In the genomic region with DNA sequence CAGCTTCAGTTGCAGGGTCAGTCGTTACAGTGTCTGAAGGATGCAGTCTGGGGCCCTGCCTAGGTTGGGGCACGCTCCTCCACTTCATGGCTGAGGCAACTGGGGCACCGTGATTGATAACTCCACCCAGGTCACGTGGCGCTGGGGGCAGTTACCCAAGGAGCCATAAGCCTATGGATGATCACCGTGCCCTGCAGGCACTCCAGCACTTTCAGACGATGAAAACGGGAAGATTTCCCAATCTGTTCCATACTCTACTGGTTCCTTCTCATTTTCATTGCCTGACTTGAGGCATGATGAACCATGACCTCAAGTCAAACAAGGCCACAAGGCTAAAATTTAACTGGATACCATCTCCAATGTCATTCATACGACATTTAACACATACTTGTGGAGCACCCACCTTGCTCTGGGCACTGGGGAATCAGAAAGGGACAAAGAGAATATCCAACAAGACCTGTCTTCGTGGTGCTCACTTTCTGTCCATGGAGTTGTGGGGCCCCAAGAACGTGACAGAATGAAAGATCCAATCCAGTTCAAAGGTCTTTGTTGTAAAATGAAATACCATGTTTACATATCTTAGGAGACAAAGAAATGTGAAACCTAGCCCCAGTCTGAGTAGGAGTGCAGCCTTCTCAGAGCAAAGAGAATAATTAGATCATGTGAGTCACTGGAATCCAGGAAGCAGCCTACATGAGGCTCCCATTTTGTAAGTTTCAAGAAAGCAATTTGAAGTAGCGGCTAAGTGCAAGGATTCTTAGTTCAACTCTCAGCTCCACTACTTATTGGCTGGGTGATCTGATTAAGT, we compare ENCODE assay signal across 1 cellular context.
A peak's percentile ranks its signal among the peaks of the same experiment; 100 is the strongest.
TF ChIP-seq lines count a peak whose summit lies in the region.

No MANE protein-coding gene starts in this region.

TF ChIP-seq in K562, 482 proteins besides CTCF, POLR2A, EP300 and RAD21 (continued from another document and continues in another):
- TF ChIP-seq, protein P1, sequence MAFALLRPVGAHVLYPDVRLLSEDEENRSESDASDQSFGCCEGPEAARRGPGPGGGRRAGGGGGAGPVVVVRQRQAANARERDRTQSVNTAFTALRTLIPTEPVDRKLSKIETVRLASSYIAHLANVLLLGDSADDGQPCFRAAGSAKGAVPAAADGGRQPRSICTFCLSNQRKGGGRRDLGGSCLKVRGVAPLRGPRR (CRISPR knock-in tag; IDR thresholded peaks at IDR 0.05) = no peak
- TF ChIP-seq, protein P2, sequence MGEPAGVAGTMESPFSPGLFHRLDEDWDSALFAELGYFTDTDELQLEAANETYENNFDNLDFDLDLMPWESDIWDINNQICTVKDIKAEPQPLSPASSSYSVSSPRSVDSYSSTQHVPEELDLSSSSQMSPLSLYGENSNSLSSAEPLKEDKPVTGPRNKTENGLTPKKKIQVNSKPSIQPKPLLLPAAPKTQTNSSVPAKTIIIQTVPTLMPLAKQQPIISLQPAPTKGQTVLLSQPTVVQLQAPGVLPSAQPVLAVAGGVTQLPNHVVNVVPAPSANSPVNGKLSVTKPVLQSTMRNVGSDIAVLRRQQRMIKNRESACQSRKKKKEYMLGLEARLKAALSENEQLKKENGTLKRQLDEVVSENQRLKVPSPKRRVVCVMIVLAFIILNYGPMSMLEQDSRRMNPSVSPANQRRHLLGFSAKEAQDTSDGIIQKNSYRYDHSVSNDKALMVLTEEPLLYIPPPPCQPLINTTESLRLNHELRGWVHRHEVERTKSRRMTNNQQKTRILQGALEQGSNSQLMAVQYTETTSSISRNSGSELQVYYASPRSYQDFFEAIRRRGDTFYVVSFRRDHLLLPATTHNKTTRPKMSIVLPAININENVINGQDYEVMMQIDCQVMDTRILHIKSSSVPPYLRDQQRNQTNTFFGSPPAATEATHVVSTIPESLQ (CRISPR knock-in tag; IDR thresholded peaks at IDR 0.05) = peak; percentile 72; the same call in 1 of the 2 replicates
- TF ChIP-seq, protein P3, sequence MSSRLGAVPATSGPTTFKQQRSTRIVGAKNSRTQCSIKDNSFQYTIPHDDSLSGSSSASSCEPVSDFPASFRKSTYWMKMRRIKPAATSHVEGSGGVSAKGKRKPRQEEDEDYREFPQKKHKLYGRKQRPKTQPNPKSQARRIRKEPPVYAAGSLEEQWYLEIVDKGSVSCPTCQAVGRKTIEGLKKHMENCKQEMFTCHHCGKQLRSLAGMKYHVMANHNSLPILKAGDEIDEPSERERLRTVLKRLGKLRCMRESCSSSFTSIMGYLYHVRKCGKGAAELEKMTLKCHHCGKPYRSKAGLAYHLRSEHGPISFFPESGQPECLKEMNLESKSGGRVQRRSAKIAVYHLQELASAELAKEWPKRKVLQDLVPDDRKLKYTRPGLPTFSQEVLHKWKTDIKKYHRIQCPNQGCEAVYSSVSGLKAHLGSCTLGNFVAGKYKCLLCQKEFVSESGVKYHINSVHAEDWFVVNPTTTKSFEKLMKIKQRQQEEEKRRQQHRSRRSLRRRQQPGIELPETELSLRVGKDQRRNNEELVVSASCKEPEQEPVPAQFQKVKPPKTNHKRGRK (tag; IDR thresholded peaks at IDR 0.05) = no peak
- TF ChIP-seq, protein P4, sequence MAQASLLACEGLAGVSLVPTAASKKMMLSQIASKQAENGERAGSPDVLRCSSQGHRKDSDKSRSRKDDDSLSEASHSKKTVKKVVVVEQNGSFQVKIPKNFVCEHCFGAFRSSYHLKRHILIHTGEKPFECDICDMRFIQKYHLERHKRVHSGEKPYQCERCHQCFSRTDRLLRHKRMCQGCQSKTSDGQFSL (CRISPR knock-in tag; IDR thresholded peaks at IDR 0.05) = no peak
- TF ChIP-seq, protein P4 (tag; IDR thresholded peaks at IDR 0.05) = no peak
- TF ChIP-seq COPS2 (conservative IDR thresholded peaks at IDR 0.05) = no peak
- no peak for TF ChIP-seq JUND (IDR thresholded peaks at IDR 0.05; ENCODE audit: borderline replicate concordance, low read depth, low read length)
- TF ChIP-seq JUND (tag; IDR thresholded peaks at IDR 0.05; ENCODE audit: borderline replicate concordance, low read depth, low read length) = peak; percentile 29; the same call in 1 of the 3 replicates
- TF ChIP-seq ARHGAP35 (IDR thresholded peaks at IDR 0.05; ENCODE audit: partially characterized antibody) = no peak
- TF ChIP-seq, protein P5, sequence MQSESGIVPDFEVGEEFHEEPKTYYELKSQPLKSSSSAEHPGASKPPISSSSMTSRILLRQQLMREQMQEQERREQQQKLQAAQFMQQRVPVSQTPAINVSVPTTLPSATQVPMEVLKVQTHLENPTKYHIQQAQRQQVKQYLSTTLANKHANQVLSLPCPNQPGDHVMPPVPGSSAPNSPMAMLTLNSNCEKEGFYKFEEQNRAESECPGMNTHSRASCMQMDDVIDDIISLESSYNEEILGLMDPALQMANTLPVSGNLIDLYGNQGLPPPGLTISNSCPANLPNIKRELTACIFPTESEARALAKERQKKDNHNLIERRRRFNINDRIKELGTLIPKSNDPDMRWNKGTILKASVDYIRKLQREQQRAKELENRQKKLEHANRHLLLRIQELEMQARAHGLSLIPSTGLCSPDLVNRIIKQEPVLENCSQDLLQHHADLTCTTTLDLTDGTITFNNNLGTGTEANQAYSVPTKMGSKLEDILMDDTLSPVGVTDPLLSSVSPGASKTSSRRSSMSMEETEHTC (IDR thresholded peaks at IDR 0.05) = no peak
- peak in 1 of 2 experiments; percentile 71; a peak in 1 of 4 replicates for TF ChIP-seq FOXA3 (CRISPR knock-in tag; conservative IDR thresholded peaks at IDR 0.05 in 1 of 2, IDR thresholded peaks at IDR 0.05 in 1 of 2)
- TF ChIP-seq ZNF79 (CRISPR knock-in tag; IDR thresholded peaks at IDR 0.05; ENCODE audit: low read depth) = no peak
- TF ChIP-seq FOXJ2 (tag; IDR thresholded peaks at IDR 0.05) = no peak
- no peak for TF ChIP-seq SAP30 (IDR thresholded peaks at IDR 0.05; ENCODE audit: borderline replicate concordance, insufficient read depth, low read depth, low read length, poor library complexity, severe bottlenecking)
- no peak for TF ChIP-seq FOXK1 (CRISPR knock-in tag; IDR thresholded peaks at IDR 0.05; ENCODE audit: borderline replicate concordance)
- no peak for TF ChIP-seq ESRRA (IDR thresholded peaks at IDR 0.05; ENCODE audit: borderline replicate concordance, low read depth)
- no peak for TF ChIP-seq ZNF212 (CRISPR knock-in tag; IDR thresholded peaks at IDR 0.05)
- no peak for TF ChIP-seq ZKSCAN1 (IDR thresholded peaks at IDR 0.05; ENCODE audit: low read depth, low read length)
- no peak for TF ChIP-seq BRF1 (IDR thresholded peaks at IDR 0.05; ENCODE audit: borderline replicate concordance, extremely low read depth, insufficient read length)
- TF ChIP-seq ZSCAN29 (IDR thresholded peaks at IDR 0.05) = no peak
- no peak for TF ChIP-seq SMARCA4 (IDR thresholded peaks at IDR 0.05)
- TF ChIP-seq PHTF2 (CRISPR knock-in tag; IDR thresholded peaks at IDR 0.05) = no peak
- TF ChIP-seq ZNF282 (CRISPR knock-in tag; IDR thresholded peaks at IDR 0.05) = no peak
- TF ChIP-seq CBX2 (IDR thresholded peaks at IDR 0.05; ENCODE audit: insufficient read depth, low read length, poor library complexity, severe bottlenecking) = no peak
- no peak for TF ChIP-seq NFATC3 (IDR thresholded peaks at IDR 0.05)
- no peak for TF ChIP-seq ZNF586 (CRISPR knock-in tag; conservative IDR thresholded peaks at IDR 0.05)
- TF ChIP-seq ZNF766 (CRISPR knock-in tag; conservative IDR thresholded peaks at IDR 0.05) = no peak
- TF ChIP-seq, protein P6, sequence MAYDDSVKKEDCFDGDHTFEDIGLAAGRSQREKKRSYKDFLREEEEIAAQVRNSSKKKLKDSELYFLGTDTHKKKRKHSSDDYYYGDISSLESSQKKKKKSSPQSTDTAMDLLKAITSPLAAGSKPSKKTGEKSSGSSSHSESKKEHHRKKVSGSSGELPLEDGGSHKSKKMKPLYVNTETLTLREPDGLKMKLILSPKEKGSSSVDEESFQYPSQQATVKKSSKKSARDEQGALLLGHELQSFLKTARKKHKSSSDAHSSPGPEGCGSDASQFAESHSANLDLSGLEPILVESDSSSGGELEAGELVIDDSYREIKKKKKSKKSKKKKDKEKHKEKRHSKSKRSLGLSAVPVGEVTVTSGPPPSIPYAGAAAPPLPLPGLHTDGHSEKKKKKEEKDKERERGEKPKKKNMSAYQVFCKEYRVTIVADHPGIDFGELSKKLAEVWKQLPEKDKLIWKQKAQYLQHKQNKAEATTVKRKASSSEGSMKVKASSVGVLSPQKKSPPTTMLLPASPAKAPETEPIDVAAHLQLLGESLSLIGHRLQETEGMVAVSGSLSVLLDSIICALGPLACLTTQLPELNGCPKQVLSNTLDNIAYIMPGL (CRISPR knock-in tag; IDR thresholded peaks at IDR 0.05) = no peak
- TF ChIP-seq, protein P7, sequence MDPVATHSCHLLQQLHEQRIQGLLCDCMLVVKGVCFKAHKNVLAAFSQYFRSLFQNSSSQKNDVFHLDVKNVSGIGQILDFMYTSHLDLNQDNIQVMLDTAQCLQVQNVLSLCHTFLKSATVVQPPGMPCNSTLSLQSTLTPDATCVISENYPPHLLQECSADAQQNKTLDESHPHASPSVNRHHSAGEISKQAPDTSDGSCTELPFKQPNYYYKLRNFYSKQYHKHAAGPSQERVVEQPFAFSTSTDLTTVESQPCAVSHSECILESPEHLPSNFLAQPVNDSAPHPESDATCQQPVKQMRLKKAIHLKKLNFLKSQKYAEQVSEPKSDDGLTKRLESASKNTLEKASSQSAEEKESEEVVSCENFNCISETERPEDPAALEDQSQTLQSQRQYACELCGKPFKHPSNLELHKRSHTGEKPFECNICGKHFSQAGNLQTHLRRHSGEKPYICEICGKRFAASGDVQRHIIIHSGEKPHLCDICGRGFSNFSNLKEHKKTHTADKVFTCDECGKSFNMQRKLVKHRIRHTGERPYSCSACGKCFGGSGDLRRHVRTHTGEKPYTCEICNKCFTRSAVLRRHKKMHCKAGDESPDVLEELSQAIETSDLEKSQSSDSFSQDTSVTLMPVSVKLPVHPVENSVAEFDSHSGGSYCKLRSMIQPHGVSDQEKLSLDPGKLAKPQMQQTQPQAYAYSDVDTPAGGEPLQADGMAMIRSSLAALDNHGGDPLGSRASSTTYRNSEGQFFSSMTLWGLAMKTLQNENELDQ (CRISPR knock-in tag; IDR thresholded peaks at IDR 0.05; ENCODE audit: borderline replicate concordance) = no peak
- no peak for TF ChIP-seq HDAC1 (IDR thresholded peaks at IDR 0.05)
- TF ChIP-seq ZFP30 (CRISPR knock-in tag; IDR thresholded peaks at IDR 0.05; ENCODE audit: borderline replicate concordance) = no peak
- no peak for TF ChIP-seq ZNF3 (CRISPR knock-in tag; IDR thresholded peaks at IDR 0.05)
- no peak for TF ChIP-seq HLTF (IDR thresholded peaks at IDR 0.05)
- TF ChIP-seq ZC3H11A (IDR thresholded peaks at IDR 0.05; ENCODE audit: low read depth, low read length) = no peak
- no peak for TF ChIP-seq SRSF9 (IDR thresholded peaks at IDR 0.05; ENCODE audit: borderline replicate concordance, low read depth, low read length)
- TF ChIP-seq ZNF445 (CRISPR knock-in tag; IDR thresholded peaks at IDR 0.05; ENCODE audit: low read depth) = no peak
- TF ChIP-seq ZNF41 (CRISPR knock-in tag; conservative IDR thresholded peaks at IDR 0.05) = no peak
- TF ChIP-seq SMAD1 (IDR thresholded peaks at IDR 0.05; ENCODE audit: low read depth, low read length, partially characterized antibody) = no peak
- TF ChIP-seq, protein P8, sequence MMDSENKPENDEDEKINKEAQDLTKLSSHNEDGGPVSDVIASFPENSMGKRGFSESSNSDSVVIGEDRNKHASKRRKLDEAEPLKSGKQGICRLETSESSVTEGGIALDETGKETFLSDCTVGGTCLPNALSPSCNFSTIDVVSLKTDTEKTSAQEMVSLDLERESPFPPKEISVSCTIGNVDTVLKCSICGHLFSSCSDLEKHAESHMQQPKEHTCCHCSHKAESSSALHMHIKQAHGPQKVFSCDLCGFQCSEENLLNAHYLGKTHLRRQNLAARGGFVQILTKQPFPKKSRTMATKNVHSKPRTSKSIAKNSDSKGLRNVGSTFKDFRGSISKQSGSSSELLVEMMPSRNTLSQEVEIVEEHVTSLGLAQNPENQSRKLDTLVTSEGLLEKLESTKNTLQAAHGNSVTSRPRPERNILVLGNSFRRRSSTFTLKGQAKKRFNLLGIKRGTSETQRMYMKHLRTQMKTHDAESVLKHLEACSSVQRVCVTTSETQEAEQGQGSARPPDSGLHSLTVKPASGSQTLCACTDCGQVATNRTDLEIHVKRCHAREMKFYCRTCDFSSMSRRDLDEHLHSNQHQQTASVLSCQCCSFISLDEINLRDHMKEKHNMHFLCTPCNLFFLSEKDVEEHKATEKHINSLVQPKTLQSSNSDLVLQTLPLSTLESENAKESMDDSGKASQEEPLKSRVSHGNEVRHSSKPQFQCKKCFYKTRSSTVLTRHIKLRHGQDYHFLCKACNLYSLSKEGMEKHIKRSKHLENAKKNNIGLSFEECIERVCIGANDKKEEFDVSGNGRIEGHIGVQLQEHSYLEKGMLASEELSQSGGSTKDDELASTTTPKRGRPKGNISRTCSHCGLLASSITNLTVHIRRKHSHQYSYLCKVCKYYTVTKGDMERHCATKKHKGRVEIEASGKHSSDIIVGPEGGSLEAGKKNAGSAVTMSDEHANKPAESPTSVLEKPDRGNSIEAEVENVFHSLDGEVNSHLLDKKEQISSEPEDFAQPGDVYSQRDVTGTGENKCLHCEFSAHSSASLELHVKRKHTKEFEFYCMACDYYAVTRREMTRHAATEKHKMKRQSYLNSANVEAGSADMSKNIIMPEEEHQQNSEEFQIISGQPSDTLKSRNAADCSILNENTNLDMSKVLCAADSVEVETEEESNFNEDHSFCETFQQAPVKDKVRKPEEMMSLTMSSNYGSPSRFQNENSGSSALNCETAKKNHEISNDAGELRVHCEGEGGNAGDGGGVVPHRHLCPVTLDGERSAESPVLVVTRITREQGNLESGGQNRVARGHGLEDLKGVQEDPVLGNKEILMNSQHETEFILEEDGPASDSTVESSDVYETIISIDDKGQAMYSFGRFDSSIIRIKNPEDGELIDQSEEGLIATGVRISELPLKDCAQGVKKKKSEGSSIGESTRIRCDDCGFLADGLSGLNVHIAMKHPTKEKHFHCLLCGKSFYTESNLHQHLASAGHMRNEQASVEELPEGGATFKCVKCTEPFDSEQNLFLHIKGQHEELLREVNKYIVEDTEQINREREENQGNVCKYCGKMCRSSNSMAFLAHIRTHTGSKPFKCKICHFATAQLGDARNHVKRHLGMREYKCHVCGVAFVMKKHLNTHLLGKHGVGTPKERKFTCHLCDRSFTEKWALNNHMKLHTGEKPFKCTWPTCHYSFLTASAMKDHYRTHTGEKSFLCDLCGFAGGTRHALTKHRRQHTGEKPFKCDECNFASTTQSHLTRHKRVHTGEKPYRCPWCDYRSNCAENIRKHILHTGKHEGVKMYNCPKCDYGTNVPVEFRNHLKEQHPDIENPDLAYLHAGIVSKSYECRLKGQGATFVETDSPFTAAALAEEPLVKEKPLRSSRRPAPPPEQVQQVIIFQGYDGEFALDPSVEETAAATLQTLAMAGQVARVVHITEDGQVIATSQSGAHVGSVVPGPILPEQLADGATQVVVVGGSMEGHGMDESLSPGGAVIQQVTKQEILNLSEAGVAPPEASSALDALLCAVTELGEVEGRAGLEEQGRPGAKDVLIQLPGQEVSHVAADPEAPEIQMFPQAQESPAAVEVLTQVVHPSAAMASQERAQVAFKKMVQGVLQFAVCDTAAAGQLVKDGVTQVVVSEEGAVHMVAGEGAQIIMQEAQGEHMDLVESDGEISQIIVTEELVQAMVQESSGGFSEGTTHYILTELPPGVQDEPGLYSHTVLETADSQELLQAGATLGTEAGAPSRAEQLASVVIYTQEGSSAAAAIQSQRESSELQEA (IDR thresholded peaks at IDR 0.05; ENCODE audit: low read depth) = no peak
- no peak for TF ChIP-seq MYBL2 (IDR thresholded peaks at IDR 0.05; ENCODE audit: low read depth)
- TF ChIP-seq MYBL2 (CRISPR knock-in tag; IDR thresholded peaks at IDR 0.05; ENCODE audit: borderline replicate concordance) = no peak
- TF ChIP-seq YY1 (IDR thresholded peaks at IDR 0.05; ENCODE audit: borderline replicate concordance in 1 of 3, control insufficient read depth in 1 of 3, extremely low read depth in 1 of 3, insufficient read depth in 3 of 3, insufficient read length in 1 of 3, insufficient replicate concordance in 2 of 3, low read depth in 1 of 3, low read length in 2 of 3) = peak in 1 of 3 experiments; percentile 45
